Comparison of ENCODE assay signal across 29 cellular contexts in the genomic region with DNA sequence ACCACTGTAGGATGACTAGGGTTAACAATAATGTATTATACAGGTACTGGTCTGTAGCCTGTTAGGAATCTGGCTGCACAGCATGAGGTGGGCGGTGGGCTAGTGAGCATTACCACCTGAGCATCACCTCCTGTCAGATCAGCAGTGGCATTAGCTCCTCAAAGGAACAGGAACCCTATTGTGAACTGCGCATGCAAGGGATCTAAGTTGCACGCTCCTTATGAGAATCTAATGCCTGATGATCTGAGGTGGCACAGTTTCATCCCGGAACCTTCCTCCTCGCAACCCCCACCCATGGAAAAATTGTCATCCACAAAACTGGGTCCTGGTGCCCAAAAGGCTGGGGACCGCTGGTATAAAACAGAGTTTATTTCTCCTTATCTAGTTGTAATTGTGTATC.
DNase-seq lines count a peak whose midpoint lies in the region; ATAC-seq and TF ChIP-seq lines count a peak whose summit lies in the region.
"Had no signal": no experiment of that assay in that cellular context is flagged by ENCODE, and none has a peak within 500 bp of the region (broad histone marks: within the 10 kb centered on the region; RNA-seq: fewer than 3 reads in every experiment).

No MANE protein-coding gene starts in this region.

- no peak overlapping the region for H3K4me3 ChIP-seq in SK-N-SH (ENCODE audit: low read depth in 2 of 2, low read length in 1 of 2)
- H3K4me3 ChIP-seq in gastroesophageal sphincter = no peak overlapping the region
- H3K4me3 ChIP-seq in trophoblast cell (ENCODE audit: low read depth, low read length) = no peak overlapping the region
- H3K4me3 ChIP-seq in upper lobe of right lung = no peak overlapping the region
- H3K4me3 ChIP-seq: BLaER1 treated with 17β-estradiol and CSF1 and Interleukin-3, amounts not matched to agents 10 nM and 100 nM; HAP-1 had no signal

- CTCF ChIA-PET in SK-N-SH (lab: Yijun Ruan, JAX) = interaction anchor here (1.5 to 2.1 kb wide), 2 partner anchors 255 to 315 kb away, joined by 5 to 7 read pairs; no protein-coding TSS in a partner anchor
- CTCF ChIA-PET in activated naive CD4-positive, alpha-beta T cell treated with anti-CD3 and anti-CD28 coated beads for 36 hours (lab: Charles Lee) = no interaction called here

- TF ChIP-seq EP300 in SK-N-SH (IDR thresholded peaks at IDR 0.05; ENCODE audit: borderline replicate concordance in 1 of 2, low read depth in 1 of 2, low read length in 1 of 2) (no peak), gastroesophageal sphincter (IDR thresholded peaks at IDR 0.05) (no peak)

- no peaks in the 10 kb centered on the region for H3K4me1 Mint-ChIP-seq in activated naive CD4-positive, alpha-beta T cell treated with anti-CD3 and anti-CD28 coated beads for 36 hours (ENCODE audit: low read depth)

- H2BK5ac ChIP-seq in trophoblast cell (ENCODE audit: low read depth, low read length, poor library complexity) = no peak overlapping the region

- 93% methylated on average over 5 of the region's 6 CpGs for WGBS in SK-N-SH (ENCODE audit: low lambda C conversion rate)
- WGBS in gastroesophageal sphincter (ENCODE audit: low coverage in 1 of 2), 2 donors = 76 to 100% methylated on average over 2 to 5 of the region's 6 CpGs
- no CpG with 5 or more reads among the region's 6 CpGs for WGBS in trophoblast cell (ENCODE audit: extremely low coverage, insufficient coverage, insufficient read length)

- H2AK5ac ChIP-seq in trophoblast cell (ENCODE audit: low read length) = peak overlapping the region; percentile 4

- H3K79me2 ChIP-seq in SK-N-SH (ENCODE audit: insufficient read depth) (no peaks in the 10 kb centered on the region), trophoblast cell (ENCODE audit: control insufficient read depth, insufficient read depth, low read length, poor library complexity) (peaks cover 1% of the 10 kb centered on the region)

- DNase-seq in SK-N-SH (no peak), trophoblast cell (no peak), upper lobe of right lung (no peak), NCI-H1930 (lab: John Stamatoyannopoulos, UW) (no peak)
- no peak for DNase-seq in activated naive CD4-positive, alpha-beta T cell treated with anti-CD3 and anti-CD28 coated beads for 36 hours
- DNase-seq: activated CD4-positive, alpha-beta T cell treated with anti-CD3 and anti-CD28 coated beads for 48 hours; activated effector memory CD4-positive, alpha-beta T cell treated with Interleukin-2 at 50 U/mL for 16 hours; caudate nucleus; cortex of kidney; DMS53; effector memory CD8-positive, alpha-beta T cell; erythroblast; head of caudate nucleus; left ventricle myocardium superior; NCI-H2029; NCI-H69; nephron progenitor cell; SIG-M5; substantia nigra; T1000 had no signal

- POLR2A ChIA-PET in SK-N-SH (lab: Yijun Ruan, JAX) = no interaction called here

- no peak for TF ChIP-seq CTCF in SK-N-SH (IDR thresholded peaks at IDR 0.05)
- no peak for TF ChIP-seq CTCF in gastroesophageal sphincter (IDR thresholded peaks at IDR 0.05)
- TF ChIP-seq CTCF in upper lobe of right lung (IDR thresholded peaks at IDR 0.05) = no peak

- intact Hi-C loops in upper lobe of right lung (cut with DNase I) = no loop called here
- intact Hi-C loops in activated naive CD4-positive, alpha-beta T cell treated with anti-CD3 and anti-CD28 coated beads for 36 hours (cut with micrococcal nuclease) = no loop called here

- no peak overlapping the region for H4K8ac ChIP-seq in trophoblast cell (ENCODE audit: low read depth, low read length)

- no peaks in the 10 kb centered on the region for H3K36me3 Mint-ChIP-seq in activated naive CD4-positive, alpha-beta T cell treated with anti-CD3 and anti-CD28 coated beads for 36 hours (ENCODE audit: low read depth)

- no peaks in the 10 kb centered on the region for H4K20me1 ChIP-seq in SK-N-SH (ENCODE audit: insufficient read depth)
- H4K20me1 ChIP-seq: BLaER1 treated with 17β-estradiol and CSF1 and Interleukin-3, amounts not matched to agents 10 nM and 100 nM had no signal

- H3K23ac ChIP-seq in trophoblast cell (ENCODE audit: low read length) = no peak overlapping the region

- peak overlapping the region; percentile 16 for H4K91ac ChIP-seq in trophoblast cell (ENCODE audit: low read depth, low read length)

- no peaks in the 10 kb centered on the region for H3K36me3 ChIP-seq in SK-N-SH (replicated peaks in 1 of 2; ENCODE audit: control insufficient read depth in 1 of 2, insufficient read depth in 2 of 2, low read length in 1 of 2)
- H3K36me3 ChIP-seq in gastroesophageal sphincter = no peaks in the 10 kb centered on the region
- H3K36me3 ChIP-seq in trophoblast cell (ENCODE audit: control insufficient read depth in 1 of 2, insufficient read depth in 2 of 2, low read length in 2 of 2) = no peaks in the 10 kb centered on the region
- H3K36me3 ChIP-seq in upper lobe of right lung = no peaks in the 10 kb centered on the region
- H3K36me3 ChIP-seq: BLaER1 treated with 17β-estradiol and CSF1 and Interleukin-3, amounts not matched to agents 10 nM and 100 nM; HAP-1 had no signal

- ATAC-seq in SK-N-SH treated with all-trans-retinoic acid at 6 μM for 48 hours (no peak), gastroesophageal sphincter (no peak), upper lobe of right lung (no peak), HG02938 (IDR thresholded peaks at IDR 0.05; ENCODE audit: unreplicated experiment) (no peak)
- ATAC-seq: effector memory CD8-positive, alpha-beta T cell; stimulated activated memory B cell treated with anti-CD40 and anti-IgM and Interleukin-4, amounts not matched to agents 10 μg/mL and 1 μg/mL and 100 μg/mL, for 72 hours had no signal

- no peaks in the 10 kb centered on the region for H3K9me3 Mint-ChIP-seq in activated naive CD4-positive, alpha-beta T cell treated with anti-CD3 and anti-CD28 coated beads for 36 hours
- H3K9me3 Mint-ChIP-seq: effector memory CD8-positive, alpha-beta T cell had no signal

- peak overlapping the region; percentile 19 for H2BK12ac ChIP-seq in trophoblast cell (ENCODE audit: low read length)

- H3K9me3 ChIP-seq in SK-N-SH (no peaks in the 10 kb centered on the region), gastroesophageal sphincter (no peaks in the 10 kb centered on the region), trophoblast cell (ENCODE audit: insufficient read depth, low read depth, low read length) (peaks cover 3% of the 10 kb centered on the region), upper lobe of right lung (no peaks in the 10 kb centered on the region)
- H3K9me3 ChIP-seq: HAP-1 had no signal

- no peak overlapping the region for H3K14ac ChIP-seq in trophoblast cell (ENCODE audit: low read length)

- no peaks in the 10 kb centered on the region for H3K27me3 ChIP-seq in SK-N-SH (ENCODE audit: insufficient read depth)
- H3K27me3 ChIP-seq in gastroesophageal sphincter = no peaks in the 10 kb centered on the region
- no peaks in the 10 kb centered on the region for H3K27me3 ChIP-seq in trophoblast cell (ENCODE audit: insufficient read depth, low read length)
- no peaks in the 10 kb centered on the region for H3K27me3 ChIP-seq in upper lobe of right lung
- H3K27me3 ChIP-seq: BLaER1 treated with 17β-estradiol and CSF1 and Interleukin-3, amounts not matched to agents 10 nM and 100 nM had no signal

- H3K27ac ChIP-seq in SK-N-SH (ENCODE audit: low read depth in 2 of 2, low read length in 1 of 2) (peak overlapping the region in 1 of 2 experiments; percentile 88; a peak in 2 of 4 replicates), gastroesophageal sphincter (peak overlapping the region in 3 of 4 donors; percentile 75 to 76 (median 75)), trophoblast cell (ENCODE audit: low read depth, low read length) (no peak overlapping the region), upper lobe of right lung (peak overlapping the region; percentile 32)
- H3K27ac ChIP-seq: 22Rv1; BLaER1 treated with 17β-estradiol and CSF1 and Interleukin-3, amounts not matched to agents 10 nM and 100 nM; HL-60; KMS-11 had no signal

- H4K12ac ChIP-seq in trophoblast cell (ENCODE audit: low read depth, low read length) = no peak overlapping the region

- 0 out of 2 replicates have a peak overlapping the region, but pooled peaks have one; percentile 13 for H3K4me2 ChIP-seq in SK-N-SH
- no peak overlapping the region for H3K4me2 ChIP-seq in trophoblast cell (ENCODE audit: low read length)
- H3K4me2 ChIP-seq: BLaER1 treated with 17β-estradiol and CSF1 and Interleukin-3, amounts not matched to agents 10 nM and 100 nM; KMS-11 had no signal

- H3K27me3 Mint-ChIP-seq in activated naive CD4-positive, alpha-beta T cell treated with anti-CD3 and anti-CD28 coated beads for 36 hours (ENCODE audit: low read depth) = no peaks in the 10 kb centered on the region
- H3K27me3 Mint-ChIP-seq: effector memory CD8-positive, alpha-beta T cell; stimulated activated memory B cell treated with anti-CD40 and anti-IgM and Interleukin-4, amounts not matched to agents 10 μg/mL and 1 μg/mL and 100 μg/mL, for 72 hours had no signal

- no peak for TF ChIP-seq RAD21 in SK-N-SH (IDR thresholded peaks at IDR 0.05; ENCODE audit: low read length)

- H3K4me1 ChIP-seq in SK-N-SH (ENCODE audit: control insufficient read depth in 1 of 2, insufficient read depth in 2 of 2, low read depth in 1 of 2, low read length in 1 of 2) (peaks cover 35 to 53% of the 10 kb centered on the region in 2 experiments), gastroesophageal sphincter (peaks cover 5 to 30% (median 13%) of the 10 kb centered on the region in 3 donors), trophoblast cell (ENCODE audit: control insufficient read depth in 1 of 2, insufficient read depth in 2 of 2, low read length in 2 of 2) (peaks cover 9 to 15% of the 10 kb centered on the region in 2 experiments), upper lobe of right lung (peaks cover 8% of the 10 kb centered on the region)
- H3K4me1 ChIP-seq: BLaER1 treated with 17β-estradiol and CSF1 and Interleukin-3, amounts not matched to agents 10 nM and 100 nM had no signal

- peaks cover 17% of the 10 kb centered on the region for H3K79me1 ChIP-seq in trophoblast cell (ENCODE audit: low read length)

- no peak overlapping the region for H3K4me3 Mint-ChIP-seq in activated naive CD4-positive, alpha-beta T cell treated with anti-CD3 and anti-CD28 coated beads for 36 hours
- H3K4me3 Mint-ChIP-seq: effector memory CD8-positive, alpha-beta T cell; nephron progenitor cell; stimulated activated memory B cell treated with anti-CD40 and anti-IgM and Interleukin-4, amounts not matched to agents 10 μg/mL and 1 μg/mL and 100 μg/mL, for 72 hours had no signal

- no peak overlapping the region for H3K18ac ChIP-seq in trophoblast cell (ENCODE audit: low read length)

- no peak for TF ChIP-seq POLR2A in gastroesophageal sphincter (IDR thresholded peaks at IDR 0.05)

- H2AFZ ChIP-seq in SK-N-SH (ENCODE audit: low read depth) (no peak overlapping the region), trophoblast cell (ENCODE audit: insufficient read depth, low read length, poor library complexity) (no peak overlapping the region)

- peaks cover 22% of the 10 kb centered on the region for H3F3A ChIP-seq in SK-N-SH (replicated peaks; ENCODE audit: insufficient read depth)

- peak overlapping the region; percentile 1 for H2BK120ac ChIP-seq in trophoblast cell (ENCODE audit: insufficient read depth, low read length, poor library complexity)

- H3K27ac Mint-ChIP-seq in activated naive CD4-positive, alpha-beta T cell treated with anti-CD3 and anti-CD28 coated beads for 36 hours = no peak overlapping the region
- H3K27ac Mint-ChIP-seq: effector memory CD8-positive, alpha-beta T cell had no signal

- H3K9me2 ChIP-seq in SK-N-SH = no peaks in the 10 kb centered on the region

- H3K9ac ChIP-seq in SK-N-SH = no peak overlapping the region
- H3K9ac ChIP-seq in trophoblast cell (ENCODE audit: low read length) = peak overlapping the region; percentile 67
- H3K9ac ChIP-seq: BLaER1 treated with 17β-estradiol and CSF1 and Interleukin-3, amounts not matched to agents 10 nM and 100 nM; KMS-11 had no signal

- no peak overlapping the region for H3K4ac ChIP-seq in trophoblast cell (ENCODE audit: low read depth, low read length)
